In the genomic region with DNA sequence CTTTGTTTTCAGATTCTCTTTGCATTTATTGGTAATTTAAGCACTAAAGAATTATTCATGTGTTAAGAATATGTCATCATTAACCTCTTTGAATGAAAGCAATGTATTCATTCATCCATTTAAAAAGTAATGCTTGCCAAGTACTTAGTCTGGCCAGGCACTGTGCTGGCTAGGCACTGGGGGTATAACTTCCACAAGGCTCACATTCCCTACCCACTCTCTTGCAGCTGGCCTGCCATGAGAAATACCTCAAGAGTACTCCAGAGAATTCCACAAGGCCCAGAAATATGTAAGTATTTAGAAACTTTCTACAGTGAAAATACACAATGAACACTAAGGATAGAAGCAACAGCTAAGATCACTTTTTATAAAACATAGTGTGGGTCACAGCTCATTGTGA, we compare ENCODE assay signal across 29 cellular contexts. TPM values are rescaled to one million over a fixed set of nuclear protein-coding genes. Genes with fewer than 3 reads are reported as not detected.
DNase-seq lines count a peak whose midpoint lies in the region; ATAC-seq and TF ChIP-seq lines count a peak whose summit lies in the region.
"Had no signal": no experiment of that assay in that cellular context is flagged by ENCODE, and none has a peak within 500 bp of the region (broad histone marks: within the 10 kb centered on the region; RNA-seq: fewer than 3 reads in every experiment).

No MANE protein-coding gene starts in this region.

- no peak overlapping the region for H3K4me3 ChIP-seq in IMR-90 (ENCODE audit: insufficient read depth, low read depth, low read length)
- H3K4me3 ChIP-seq in thyroid gland (replicated peaks in 1 of 3), result no peak overlapping the region
- H3K4me3 ChIP-seq: BLaER1, GM12878 had no signal

- H3K4me2 ChIP-seq in IMR-90 (ENCODE audit: low read depth, low read length), result no peak overlapping the region
- H3K4me2 ChIP-seq: BLaER1 had no signal

- dilution Hi-C loops in IMR-90 (cut with HindIII; ENCODE audit: low sequenced_read_pairs, unreplicated experiment), result no loop called here

- CTCF ChIA-PET in IMR-90 (lab: Yijun Ruan, JAX), result no interaction called here

- DNase-seq in IMR-90, result no peak
- DNase-seq in fibroblast of peridontal ligament (ENCODE audit: extremely low read depth), result peak; percentile 30
- peak; percentile 46 to 60 for DNase-seq in thyroid gland
- DNase-seq in stimulated activated CD4-positive, alpha-beta T cell treated with anti-CD3 and anti-CD28 coated beads, Interleukin-2, amount 100 ng/mL, for 48 hours, result no peak
- no peak for DNase-seq in activated T-cell treated with anti-CD3 and anti-CD28 coated beads for 4 hours
- DNase-seq: 8988T; ACHN; BE2C; C1 segment of cervical spinal cord; CD4-positive, alpha-beta memory T cell; CD4-positive, CD25-positive, alpha-beta regulatory T cell; CD8-positive, alpha-beta memory T cell; COR-L47; DMS 273 treated with DMSO at 0.1 percent for 48 hours; DMS153; DMS53; DMS79; DND-41; EL; GDM1 had no signal

- no peak overlapping the region for H4K91ac ChIP-seq in IMR-90 (ENCODE audit: insufficient read depth, low read depth, low read length)

- H3K56ac ChIP-seq in IMR-90 (ENCODE audit: extremely low read depth, insufficient read depth, low read length), result no peak overlapping the region

- H4K5ac ChIP-seq in IMR-90 (ENCODE audit: low read depth, low read length), result no peak overlapping the region

- POLR2A ChIA-PET in IMR-90 (lab: Charles Lee; ENCODE audit: unreplicated experiment), result no interaction called here

- no peak overlapping the region for H3K18ac ChIP-seq in IMR-90 (ENCODE audit: low read depth, low read length)

- no peak overlapping the region for H3K9ac ChIP-seq in IMR-90 (ENCODE audit: low read depth, low read length)
- H3K9ac ChIP-seq: BLaER1 had no signal

- H4K20me1 ChIP-seq in IMR-90 (ENCODE audit: insufficient read depth, low read length), result no peaks in the 10 kb centered on the region
- H4K20me1 ChIP-seq: BLaER1 had no signal

- H2AFZ ChIP-seq in IMR-90 (replicated peaks; ENCODE audit: low read length, poor library complexity), result no peak overlapping the region

- no peak for TF ChIP-seq POLR2A in IMR-90 (IDR thresholded peaks at IDR 0.05; ENCODE audit: low read depth, low read length)
- no peak for TF ChIP-seq POLR2A in thyroid gland (IDR thresholded peaks at IDR 0.05)

- H3K4me1 ChIP-seq in IMR-90 (ENCODE audit: control insufficient read depth, insufficient read depth, low read length), result no peaks in the 10 kb centered on the region
- H3K4me1 ChIP-seq in thyroid gland, result peaks cover 4 to 11% of the 10 kb centered on the region in 2 donors
- H3K4me1 ChIP-seq: BE2C, BLaER1 had no signal

- no peaks in the 10 kb centered on the region for H3K36me3 ChIP-seq in IMR-90 (ENCODE audit: control insufficient read depth, insufficient read depth, low read length)
- no peaks in the 10 kb centered on the region for H3K36me3 ChIP-seq in thyroid gland
- H3K36me3 ChIP-seq: BE2C, BLaER1 had no signal

- TF ChIP-seq CTCF in IMR-90 (conservative IDR thresholded peaks at IDR 0.05; ENCODE audit: low read depth, low read length) (no peak), thyroid gland (IDR thresholded peaks at IDR 0.05) (no peak)

- no peak overlapping the region for H2AK5ac ChIP-seq in IMR-90 (ENCODE audit: low read depth, low read length)

- H2BK120ac ChIP-seq in IMR-90 (ENCODE audit: low read depth, low read length), result no peak overlapping the region

- no peaks in the 10 kb centered on the region for H3K79me1 ChIP-seq in IMR-90 (ENCODE audit: low read depth in 1 of 2, low read length in 2 of 2)

- no peak overlapping the region for H3K4ac ChIP-seq in IMR-90 (ENCODE audit: low read depth, low read length)

- peak; percentile 73 for ATAC-seq in IMR-90 (ENCODE audit: low read depth)
- no peak for ATAC-seq in GM21717 (IDR thresholded peaks at IDR 0.05; ENCODE audit: unreplicated experiment)
- ATAC-seq in GM18517 (IDR thresholded peaks at IDR 0.05; ENCODE audit: unreplicated experiment), result no peak
- ATAC-seq: GM12878 had no signal

- TF ChIP-seq RAD21 in IMR-90 (IDR thresholded peaks at IDR 0.05; ENCODE audit: low read length), result no peak
- no peak for TF ChIP-seq RAD21 in Ishikawa (IDR thresholded peaks at IDR 0.05; ENCODE audit: low read depth)

- H3K23ac ChIP-seq in IMR-90 (ENCODE audit: low read depth, low read length), result no peak overlapping the region

- intact Hi-C loops in IMR-90 (cut with micrococcal nuclease), result no loop called here
- intact Hi-C loops in thyroid gland (cut with DNase I), result no loop called here

- H3K9me3 ChIP-seq in IMR-90 (ENCODE audit: control insufficient read depth, insufficient read depth, low read length), result peaks cover 10% of the 10 kb centered on the region
- H3K9me3 ChIP-seq in thyroid gland, result no peaks in the 10 kb centered on the region
- H3K9me3 ChIP-seq: BE2C had no signal

- H2BK20ac ChIP-seq in IMR-90 (ENCODE audit: low read depth, low read length), result no peak overlapping the region

- H2BK5ac ChIP-seq in IMR-90 (ENCODE audit: low read depth, low read length, poor library complexity, severe bottlenecking), result no peak overlapping the region

- H4K8ac ChIP-seq in IMR-90 (ENCODE audit: low read depth in 2 of 2, low read length in 2 of 2), result no peak overlapping the region

- H3K14ac ChIP-seq in IMR-90 (replicated peaks; ENCODE audit: low read depth, low read length), result no peak overlapping the region

- in situ Hi-C loops in IMR-90 (cut with MboI; ENCODE audit: low sequenced_read_pairs), result no loop called here

- H3K27me3 ChIP-seq in IMR-90 (ENCODE audit: control insufficient read depth, insufficient read depth, low read length) (no peaks in the 10 kb centered on the region), thyroid gland (no peaks in the 10 kb centered on the region)
- H3K27me3 ChIP-seq: BE2C, BLaER1 had no signal

- no TSS peak for BruUV-seq in IMR-90 (replicated peaks; lab: Mats Ljungman, UMichigan)

- H2AK9ac ChIP-seq in IMR-90 (replicated peaks; ENCODE audit: low read depth, low read length, poor library complexity), result no peak overlapping the region

- no peak for TF ChIP-seq EP300 in Ishikawa (IDR thresholded peaks at IDR 0.05; ENCODE audit: borderline replicate concordance)

- no peak overlapping the region for H2BK15ac ChIP-seq in IMR-90 (ENCODE audit: low read depth, low read length)

- H3K9me1 ChIP-seq in IMR-90 (ENCODE audit: insufficient read depth, low read length), result no peaks in the 10 kb centered on the region

- H3K27ac ChIP-seq in IMR-90 (ENCODE audit: insufficient read depth, low read length) (no peak overlapping the region), thyroid gland (peak overlapping the region in 2 of 3 donors; percentile 34 to 59)
- H3K27ac ChIP-seq: BLaER1 had no signal

TF ChIP-seq in IMR-90, 13 proteins besides CTCF, POLR2A, EP300 and RAD21 (continues in another document):
- TF ChIP-seq RCOR1 (IDR thresholded peaks at IDR 0.05; ENCODE audit: insufficient replicate concordance, low read length) (no peak), RFX5 (IDR thresholded peaks at IDR 0.05; ENCODE audit: low read depth, low read length) (no peak), SMC3 (IDR thresholded peaks at IDR 0.05; ENCODE audit: low read depth, low read length) (no peak), FOS (IDR thresholded peaks at IDR 0.05; ENCODE audit: low read depth, low read length) (no peak)
- TF ChIP-seq, protein P1, sequence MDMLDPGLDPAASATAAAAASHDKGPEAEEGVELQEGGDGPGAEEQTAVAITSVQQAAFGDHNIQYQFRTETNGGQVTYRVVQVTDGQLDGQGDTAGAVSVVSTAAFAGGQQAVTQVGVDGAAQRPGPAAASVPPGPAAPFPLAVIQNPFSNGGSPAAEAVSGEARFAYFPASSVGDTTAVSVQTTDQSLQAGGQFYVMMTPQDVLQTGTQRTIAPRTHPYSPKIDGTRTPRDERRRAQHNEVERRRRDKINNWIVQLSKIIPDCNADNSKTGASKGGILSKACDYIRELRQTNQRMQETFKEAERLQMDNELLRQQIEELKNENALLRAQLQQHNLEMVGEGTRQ (IDR thresholded peaks at IDR 0.05; ENCODE audit: low read depth, low read length), result no peak

TF ChIP-seq in Ishikawa, 13 proteins besides CTCF, POLR2A, EP300 and RAD21:
- TF ChIP-seq NFIC (IDR thresholded peaks at IDR 0.05) (peak; percentile 30), ZBTB7A (IDR thresholded peaks at IDR 0.05; ENCODE audit: low read depth) (no peak)

RNA-seq across cellular contexts. Expression of a gene that starts 25.4 kb away (rescaled TPM):
- total RNA-seq in IMR-90 (2012; rRNA removed), result 6.1 and 7.5 TPM in 2 replicates
- polyA plus RNA-seq in IMR-90 (2012; rRNA removed), result 4.2 and 5.2 TPM in 2 replicates
- polyA plus RNA-seq in IMR-90 (2012; cell fraction: cytosol; rRNA removed), result 0.35 and 0.83 TPM in 2 replicates
- 1.9 and 16.6 TPM in 2 replicates for polyA plus RNA-seq in IMR-90 (2012; cell fraction: nucleus; rRNA removed; ENCODE audit: low replicate concordance)
- total RNA-seq in thyroid gland, result 1 to 10 TPM; 7.3 to 8.6 (median 7.8) TPM
- total RNA-seq: G401 had no signal

RNA-seq across cellular contexts. Expression of a gene that starts 33.0 kb away (rescaled TPM):
- total RNA-seq in IMR-90 (2012; rRNA removed) (not detected in 2 replicates), thyroid gland (under 1 TPM in 1 of 4 donors, not detected in 3; 0.67 TPM)
- not detected in 2 replicates for polyA plus RNA-seq in IMR-90 (2012; rRNA removed)
- 0.10 TPM in 1 of 2 replicates, not detected in the other for polyA plus RNA-seq in IMR-90 (2012; cell fraction: cytosol; rRNA removed)
- polyA plus RNA-seq in IMR-90 (2012; cell fraction: nucleus; rRNA removed; ENCODE audit: low replicate concordance), result not detected in 2 replicates
- total RNA-seq: A673, G401 had no signal
- polyA plus RNA-seq: AG04450, CD14-positive monocyte had no signal

Comparison
In these comparisons a context has a peak if more than half of its experiments do, and no peak if none do; other contexts are left out.
1. DNase-seq: peak in fibroblast of peridontal ligament (single experiment) and thyroid gland (2 of 2); none in IMR-90 (single experiment), stimulated activated CD4-positive, alpha-beta T cell treated with anti-CD3 and anti-CD28 coated beads, Interleukin-2, amount 100 ng/mL, for 48 hours (0 of 2) and activated T-cell treated with anti-CD3 and anti-CD28 coated beads for 4 hours (single experiment).